In the genomic region with DNA sequence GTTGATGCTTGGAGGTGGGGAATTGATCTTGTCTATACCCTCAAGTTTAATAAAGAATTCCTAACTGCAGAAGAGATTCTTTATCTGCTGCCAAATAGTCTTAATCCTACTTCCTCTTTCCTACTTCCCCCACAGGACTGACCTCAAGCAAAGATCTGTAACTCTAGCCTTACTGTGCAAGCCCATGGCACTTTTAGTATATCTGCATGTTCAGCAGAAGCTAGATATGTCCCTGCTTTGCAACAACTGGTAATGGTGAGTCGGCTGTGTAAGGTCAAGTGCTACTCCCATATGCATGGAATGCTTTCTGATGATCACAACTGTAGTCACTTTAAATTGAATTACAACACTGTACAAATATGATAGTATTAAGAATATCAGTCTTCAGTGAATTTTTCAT, we compare ENCODE assay signal across 1 cellular context.
TF ChIP-seq lines count a peak whose summit lies in the region.

No MANE protein-coding gene starts in this region.

TF ChIP-seq in GM23338, 12 proteins besides CTCF, POLR2A, EP300 and RAD21 (continued from another document):
- TF ChIP-seq, protein P1, sequence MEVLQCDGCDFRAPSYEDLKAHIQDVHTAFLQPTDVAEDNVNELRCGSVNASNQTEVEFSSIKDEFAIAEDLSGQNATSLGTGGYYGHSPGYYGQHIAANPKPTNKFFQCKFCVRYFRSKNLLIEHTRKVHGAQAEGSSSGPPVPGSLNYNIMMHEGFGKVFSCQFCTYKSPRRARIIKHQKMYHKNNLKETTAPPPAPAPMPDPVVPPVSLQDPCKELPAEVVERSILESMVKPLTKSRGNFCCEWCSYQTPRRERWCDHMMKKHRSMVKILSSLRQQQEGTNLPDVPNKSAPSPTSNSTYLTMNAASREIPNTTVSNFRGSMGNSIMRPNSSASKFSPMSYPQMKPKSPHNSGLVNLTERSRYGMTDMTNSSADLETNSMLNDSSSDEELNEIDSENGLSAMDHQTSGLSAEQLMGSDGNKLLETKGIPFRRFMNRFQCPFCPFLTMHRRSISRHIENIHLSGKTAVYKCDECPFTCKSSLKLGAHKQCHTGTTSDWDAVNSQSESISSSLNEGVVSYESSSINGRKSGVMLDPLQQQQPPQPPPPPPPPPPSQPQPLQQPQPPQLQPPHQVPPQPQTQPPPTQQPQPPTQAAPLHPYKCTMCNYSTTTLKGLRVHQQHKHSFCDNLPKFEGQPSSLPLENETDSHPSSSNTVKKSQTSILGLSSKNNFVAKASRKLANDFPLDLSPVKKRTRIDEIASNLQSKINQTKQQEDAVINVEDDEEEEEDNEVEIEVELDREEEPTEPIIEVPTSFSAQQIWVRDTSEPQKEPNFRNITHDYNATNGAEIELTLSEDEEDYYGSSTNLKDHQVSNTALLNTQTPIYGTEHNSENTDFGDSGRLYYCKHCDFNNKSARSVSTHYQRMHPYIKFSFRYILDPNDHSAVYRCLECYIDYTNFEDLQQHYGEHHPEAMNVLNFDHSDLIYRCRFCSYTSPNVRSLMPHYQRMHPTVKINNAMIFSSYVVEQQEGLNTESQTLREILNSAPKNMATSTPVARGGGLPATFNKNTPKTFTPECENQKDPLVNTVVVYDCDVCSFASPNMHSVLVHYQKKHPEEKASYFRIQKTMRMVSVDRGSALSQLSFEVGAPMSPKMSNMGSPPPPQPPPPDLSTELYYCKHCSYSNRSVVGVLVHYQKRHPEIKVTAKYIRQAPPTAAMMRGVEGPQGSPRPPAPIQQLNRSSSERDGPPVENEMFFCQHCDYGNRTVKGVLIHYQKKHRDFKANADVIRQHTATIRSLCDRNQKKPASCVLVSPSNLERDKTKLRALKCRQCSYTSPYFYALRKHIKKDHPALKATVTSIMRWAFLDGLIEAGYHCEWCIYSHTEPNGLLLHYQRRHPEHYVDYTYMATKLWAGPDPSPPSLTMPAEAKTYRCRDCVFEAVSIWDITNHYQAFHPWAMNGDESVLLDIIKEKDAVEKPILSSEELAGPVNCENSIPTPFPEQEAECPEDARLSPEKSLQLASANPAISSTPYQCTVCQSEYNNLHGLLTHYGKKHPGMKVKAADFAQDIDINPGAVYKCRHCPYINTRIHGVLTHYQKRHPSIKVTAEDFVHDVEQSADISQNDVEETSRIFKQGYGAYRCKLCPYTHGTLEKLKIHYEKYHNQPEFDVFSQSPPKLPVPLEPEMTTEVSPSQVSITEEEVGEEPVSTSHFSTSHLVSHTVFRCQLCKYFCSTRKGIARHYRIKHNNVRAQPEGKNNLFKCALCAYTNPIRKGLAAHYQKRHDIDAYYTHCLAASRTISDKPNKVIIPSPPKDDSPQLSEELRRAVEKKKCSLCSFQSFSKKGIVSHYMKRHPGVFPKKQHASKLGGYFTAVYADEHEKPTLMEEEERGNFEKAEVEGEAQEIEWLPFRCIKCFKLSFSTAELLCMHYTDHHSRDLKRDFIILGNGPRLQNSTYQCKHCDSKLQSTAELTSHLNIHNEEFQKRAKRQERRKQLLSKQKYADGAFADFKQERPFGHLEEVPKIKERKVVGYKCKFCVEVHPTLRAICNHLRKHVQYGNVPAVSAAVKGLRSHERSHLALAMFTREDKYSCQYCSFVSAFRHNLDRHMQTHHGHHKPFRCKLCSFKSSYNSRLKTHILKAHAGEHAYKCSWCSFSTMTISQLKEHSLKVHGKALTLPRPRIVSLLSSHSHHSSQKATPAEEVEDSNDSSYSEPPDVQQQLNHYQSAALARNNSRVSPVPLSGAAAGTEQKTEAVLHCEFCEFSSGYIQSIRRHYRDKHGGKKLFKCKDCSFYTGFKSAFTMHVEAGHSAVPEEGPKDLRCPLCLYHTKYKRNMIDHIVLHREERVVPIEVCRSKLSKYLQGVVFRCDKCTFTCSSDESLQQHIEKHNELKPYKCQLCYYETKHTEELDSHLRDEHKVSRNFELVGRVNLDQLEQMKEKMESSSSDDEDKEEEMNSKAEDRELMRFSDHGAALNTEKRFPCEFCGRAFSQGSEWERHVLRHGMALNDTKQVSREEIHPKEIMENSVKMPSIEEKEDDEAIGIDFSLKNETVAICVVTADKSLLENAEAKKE (CRISPR knock-in tag; IDR thresholded peaks at IDR 0.05): no peak
- no peak for TF ChIP-seq STAT1 (IDR thresholded peaks at IDR 0.05; ENCODE audit: unreplicated experiment)
- TF ChIP-seq ZNF331 (CRISPR knock-in tag; IDR thresholded peaks at IDR 0.05; ENCODE audit: low read depth): no peak
- TF ChIP-seq, protein P2, sequence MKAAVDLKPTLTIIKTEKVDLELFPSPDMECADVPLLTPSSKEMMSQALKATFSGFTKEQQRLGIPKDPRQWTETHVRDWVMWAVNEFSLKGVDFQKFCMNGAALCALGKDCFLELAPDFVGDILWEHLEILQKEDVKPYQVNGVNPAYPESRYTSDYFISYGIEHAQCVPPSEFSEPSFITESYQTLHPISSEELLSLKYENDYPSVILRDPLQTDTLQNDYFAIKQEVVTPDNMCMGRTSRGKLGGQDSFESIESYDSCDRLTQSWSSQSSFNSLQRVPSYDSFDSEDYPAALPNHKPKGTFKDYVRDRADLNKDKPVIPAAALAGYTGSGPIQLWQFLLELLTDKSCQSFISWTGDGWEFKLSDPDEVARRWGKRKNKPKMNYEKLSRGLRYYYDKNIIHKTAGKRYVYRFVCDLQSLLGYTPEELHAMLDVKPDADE (IDR thresholded peaks at IDR 0.05): no peak
- TF ChIP-seq, protein P3, sequence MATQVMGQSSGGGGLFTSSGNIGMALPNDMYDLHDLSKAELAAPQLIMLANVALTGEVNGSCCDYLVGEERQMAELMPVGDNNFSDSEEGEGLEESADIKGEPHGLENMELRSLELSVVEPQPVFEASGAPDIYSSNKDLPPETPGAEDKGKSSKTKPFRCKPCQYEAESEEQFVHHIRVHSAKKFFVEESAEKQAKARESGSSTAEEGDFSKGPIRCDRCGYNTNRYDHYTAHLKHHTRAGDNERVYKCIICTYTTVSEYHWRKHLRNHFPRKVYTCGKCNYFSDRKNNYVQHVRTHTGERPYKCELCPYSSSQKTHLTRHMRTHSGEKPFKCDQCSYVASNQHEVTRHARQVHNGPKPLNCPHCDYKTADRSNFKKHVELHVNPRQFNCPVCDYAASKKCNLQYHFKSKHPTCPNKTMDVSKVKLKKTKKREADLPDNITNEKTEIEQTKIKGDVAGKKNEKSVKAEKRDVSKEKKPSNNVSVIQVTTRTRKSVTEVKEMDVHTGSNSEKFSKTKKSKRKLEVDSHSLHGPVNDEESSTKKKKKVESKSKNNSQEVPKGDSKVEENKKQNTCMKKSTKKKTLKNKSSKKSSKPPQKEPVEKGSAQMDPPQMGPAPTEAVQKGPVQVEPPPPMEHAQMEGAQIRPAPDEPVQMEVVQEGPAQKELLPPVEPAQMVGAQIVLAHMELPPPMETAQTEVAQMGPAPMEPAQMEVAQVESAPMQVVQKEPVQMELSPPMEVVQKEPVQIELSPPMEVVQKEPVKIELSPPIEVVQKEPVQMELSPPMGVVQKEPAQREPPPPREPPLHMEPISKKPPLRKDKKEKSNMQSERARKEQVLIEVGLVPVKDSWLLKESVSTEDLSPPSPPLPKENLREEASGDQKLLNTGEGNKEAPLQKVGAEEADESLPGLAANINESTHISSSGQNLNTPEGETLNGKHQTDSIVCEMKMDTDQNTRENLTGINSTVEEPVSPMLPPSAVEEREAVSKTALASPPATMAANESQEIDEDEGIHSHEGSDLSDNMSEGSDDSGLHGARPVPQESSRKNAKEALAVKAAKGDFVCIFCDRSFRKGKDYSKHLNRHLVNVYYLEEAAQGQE (IDR thresholded peaks at IDR 0.05; ENCODE audit: unreplicated experiment): no peak
- no peak for TF ChIP-seq EZH2phosphoT487 (IDR thresholded peaks at IDR 0.05; ENCODE audit: unreplicated experiment)
- TF ChIP-seq EZH2 (IDR thresholded peaks at IDR 0.05; ENCODE audit: low read depth, unreplicated experiment): no peak
- no peak for TF ChIP-seq ZNF114 (CRISPR knock-in tag; IDR thresholded peaks at IDR 0.05)
